In the genomic region with DNA sequence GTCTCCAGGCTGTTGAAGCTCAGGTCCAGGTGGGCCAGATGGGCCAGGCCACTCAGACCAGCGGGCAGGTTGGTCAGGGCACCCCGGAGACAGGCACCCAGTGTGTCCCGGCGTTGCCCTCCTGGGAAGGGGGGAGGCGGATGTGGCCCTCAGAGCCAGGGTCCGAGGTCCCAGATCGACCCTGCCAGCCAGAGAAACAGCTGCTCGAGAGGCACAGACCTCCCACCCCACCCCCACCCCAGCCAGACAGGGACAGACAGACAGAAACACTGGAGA, we compare ENCODE assay signal across 17 cellular contexts. TPM values are rescaled to one million over a fixed set of nuclear protein-coding genes. Genes with fewer than 3 reads are reported as not detected.
A peak's percentile ranks its signal among the peaks of the same experiment; 100 is the strongest.
DNase-seq lines count a peak whose midpoint lies in the region; ATAC-seq, FAIRE-seq and TF ChIP-seq lines count a peak whose summit lies in the region.
"Had no signal": no experiment of that assay in that cellular context is flagged by ENCODE, and none has a peak within 500 bp of the region (broad histone marks: within the 10 kb centered on the region; RNA-seq: fewer than 3 reads in every experiment).

No MANE protein-coding gene starts in this region.

- no peaks in the 10 kb centered on the region for H3K9me2 ChIP-seq in MM.1S (replicated peaks; ENCODE audit: insufficient read depth, low read length)

- no peak overlapping the region for H2BK12ac ChIP-seq in trophoblast cell (ENCODE audit: low read length)

- no peak overlapping the region for H3K18ac ChIP-seq in trophoblast cell (ENCODE audit: low read length)

- in situ Hi-C loops in GM12878 (cut with MboI), result loop anchor here (25.0 kb wide), 1 partner anchor 1584 kb away; a partner anchor contains a TSS

- peak overlapping the region; percentile 87 for H4K91ac ChIP-seq in trophoblast cell (ENCODE audit: low read depth, low read length)

- H3K79me2 ChIP-seq in MM.1S (ENCODE audit: low read length), result peaks cover 36% of the 10 kb centered on the region
- H3K79me2 ChIP-seq in GM12878 (ENCODE audit: control insufficient read depth, insufficient read depth, low read length), result peaks cover 13% of the 10 kb centered on the region
- peaks cover 6% of the 10 kb centered on the region for H3K79me2 ChIP-seq in trophoblast cell (ENCODE audit: control insufficient read depth, insufficient read depth, low read length, poor library complexity)

- H2AFZ ChIP-seq in MM.1S (ENCODE audit: low read length), result no peak overlapping the region
- no peak overlapping the region for H2AFZ ChIP-seq in GM12878 (ENCODE audit: control insufficient read depth, low read depth, low read length)
- no peak overlapping the region for H2AFZ ChIP-seq in trophoblast cell (ENCODE audit: insufficient read depth, low read length, poor library complexity)

- H3K4me3 Mint-ChIP-seq in activated T-cell treated with anti-CD3 and anti-CD28 coated beads, Interleukin-2, amount 50 U/mL, for 24 hours, result peak overlapping the region; percentile 84

- H3K79me1 ChIP-seq in trophoblast cell (ENCODE audit: low read length), result peaks cover 15% of the 10 kb centered on the region

- POLR2A ChIA-PET in GM12878 (lab: Charles Lee), result interaction anchor here (2.7 kb wide), 1 partner anchor 16 kb away, joined by 9 read pairs; a partner anchor contains a TSS

- no peak overlapping the region for H3K9ac ChIP-seq in MM.1S (ENCODE audit: low read length)
- H3K9ac ChIP-seq in GM12878 (ENCODE audit: control insufficient read depth, insufficient read depth, low read length), result peak overlapping the region; percentile 90; the same call in 1 of the 2 replicates
- no peak overlapping the region for H3K9ac ChIP-seq in trophoblast cell (ENCODE audit: low read length)
- no peak overlapping the region for H3K9ac ChIP-seq in colonic mucosa (ENCODE audit: low read depth in 2 of 2, low read length in 2 of 2)

- no peak overlapping the region for H4K8ac ChIP-seq in trophoblast cell (ENCODE audit: low read depth, low read length)

- CTCF ChIA-PET in GM12878 (lab: Yijun Ruan, JAX), result no interaction called here

- no peaks in the 10 kb centered on the region for H3K36me3 ChIP-seq in MM.1S (replicated peaks; ENCODE audit: insufficient read depth, low read length)
- peaks cover 0 to 10% of the 10 kb centered on the region in 2 experiments; a peak in 2 of 4 replicates for H3K36me3 ChIP-seq in GM12878 (ENCODE audit: control insufficient read depth in 2 of 2, insufficient read depth in 2 of 2, low read length in 1 of 2)
- H3K36me3 ChIP-seq in trophoblast cell (ENCODE audit: control insufficient read depth in 1 of 2, insufficient read depth in 2 of 2, low read length in 2 of 2), result peaks cover 42 to 45% of the 10 kb centered on the region in 2 experiments
- no peaks in the 10 kb centered on the region for H3K36me3 ChIP-seq in colonic mucosa
- H3K36me3 ChIP-seq: pancreas had no signal

- H4K20me1 ChIP-seq in MM.1S (ENCODE audit: insufficient read depth, low read length) (no peaks in the 10 kb centered on the region), GM12878 (ENCODE audit: control insufficient read depth, insufficient read depth) (no peaks in the 10 kb centered on the region)

- peaks cover 13% of the 10 kb centered on the region for H3F3A ChIP-seq in MM.1S (ENCODE audit: insufficient read depth, low read length)

- WGBS in GM12878 (ENCODE audit: insufficient coverage, insufficient replicate concordance, low lambda C conversion rate, missing lambda C conversion rate), result 92% methylated on average over 8 of the region's 8 CpGs
- WGBS in trophoblast cell (ENCODE audit: extremely low coverage, insufficient coverage, insufficient read length), result no CpG with 5 or more reads among the region's 8 CpGs

- DNase-seq in activated T-cell treated with anti-CD3 and anti-CD28 coated beads, Interleukin-2, amount 50 U/mL, for 24 hours, result no peak
- DNase-seq in activated T-cell treated with anti-CD3 and anti-CD28 coated beads for 4 hours (no peak), MM.1S (no peak), GM12878 (ENCODE audit: low read depth, low spot score) (no peak), trophoblast cell (no peak), colonic mucosa (no peak)
- DNase-seq: AML-193; KBM-7; NCI-H187 treated with DMSO at 0.1 percent for 48 hours; stimulated activated CD4-positive, alpha-beta T cell treated with anti-CD3 and anti-CD28 coated beads, Interleukin-15, amount 100 ng/mL, for 24 hours had no signal

- H3K9me3 ChIP-seq in MM.1S (replicated peaks; ENCODE audit: insufficient read depth, low read length) (no peaks in the 10 kb centered on the region), GM12878 (replicated peaks; ENCODE audit: control insufficient read depth, insufficient read depth, low read length) (no peaks in the 10 kb centered on the region), trophoblast cell (ENCODE audit: insufficient read depth, low read depth, low read length) (peaks cover 5% of the 10 kb centered on the region), colonic mucosa (no peaks in the 10 kb centered on the region)
- H3K9me3 ChIP-seq: pancreas had no signal

- H2BK120ac ChIP-seq in trophoblast cell (ENCODE audit: insufficient read depth, low read length, poor library complexity), result no peak overlapping the region

- no peak for TF ChIP-seq EP300 in GM12878 (IDR thresholded peaks at IDR 0.05; ENCODE audit: borderline replicate concordance in 1 of 2, control insufficient read depth in 1 of 2, low read depth in 2 of 2, low read length in 2 of 2)

- H3K27me3 ChIP-seq in MM.1S (replicated peaks; ENCODE audit: insufficient read depth, low read length), result no peaks in the 10 kb centered on the region
- H3K27me3 ChIP-seq in GM12878 (replicated peaks in 1 of 2; ENCODE audit: control insufficient read depth in 2 of 2, insufficient read depth in 2 of 2, low read length in 1 of 2), result no peaks in the 10 kb centered on the region
- H3K27me3 ChIP-seq in trophoblast cell (ENCODE audit: insufficient read depth, low read length), result no peaks in the 10 kb centered on the region
- H3K27me3 ChIP-seq in colonic mucosa, result no peaks in the 10 kb centered on the region
- H3K27me3 ChIP-seq: pancreas had no signal

- intact Hi-C loops in GM12878 (cut with micrococcal nuclease; ENCODE audit: unreplicated experiment) (no loop called here), colonic mucosa (cut with DNase I) (no loop called here)

- BruUV-seq in GM12878 (replicated peaks; lab: Mats Ljungman, UMichigan), result no TSS peak

- SMC1A ChIA-PET in GM12878 (lab: Charles Lee; ENCODE audit: uncharacterized antibody, unreplicated experiment), result no interaction called here

- no peaks in the 10 kb centered on the region for H3K27me3 Mint-ChIP-seq in activated T-cell treated with anti-CD3 and anti-CD28 coated beads, Interleukin-2, amount 50 U/mL, for 24 hours

- RAD21 ChIA-PET in GM12878 (lab: Charles Lee; ENCODE audit: unreplicated experiment), result no interaction called here

- H4K12ac ChIP-seq in trophoblast cell (ENCODE audit: low read depth, low read length), result no peak overlapping the region

- H3K27ac Mint-ChIP-seq in activated T-cell treated with anti-CD3 and anti-CD28 coated beads, Interleukin-2, amount 50 U/mL, for 24 hours, result no peak overlapping the region

- no peak overlapping the region for H2BK5ac ChIP-seq in trophoblast cell (ENCODE audit: low read depth, low read length, poor library complexity)

- no peak for TF ChIP-seq RAD21 in GM12878 (IDR thresholded peaks at IDR 0.05; ENCODE audit: insufficient read depth, low read depth, low read length)

- H3K4me3 ChIP-seq in MM.1S (ENCODE audit: low read length) (peak overlapping the region; percentile 95; the same call in 1 of the 2 replicates), GM12878 (no peak overlapping the region; the same call in 1 of the 2 replicates), trophoblast cell (ENCODE audit: low read depth, low read length) (no peak overlapping the region), colonic mucosa (no peak overlapping the region)
- H3K4me3 ChIP-seq: lung, pancreas had no signal

- H3K4me1 Mint-ChIP-seq in activated T-cell treated with anti-CD3 and anti-CD28 coated beads, Interleukin-2, amount 50 U/mL, for 24 hours (ENCODE audit: low read depth), result peaks cover 22% of the 10 kb centered on the region

- H3K4me1 ChIP-seq in MM.1S (ENCODE audit: low read length) (peaks cover 6% of the 10 kb centered on the region; the same call in 1 of the 2 replicates), GM12878 (ENCODE audit: control insufficient read depth, insufficient read depth, low read length) (peaks cover 12% of the 10 kb centered on the region), trophoblast cell (ENCODE audit: control insufficient read depth in 1 of 2, insufficient read depth in 2 of 2, low read length in 2 of 2) (peaks cover 16 to 17% of the 10 kb centered on the region in 2 experiments), colonic mucosa (peaks cover 17% of the 10 kb centered on the region)

- H3K36me3 Mint-ChIP-seq in activated T-cell treated with anti-CD3 and anti-CD28 coated beads, Interleukin-2, amount 50 U/mL, for 24 hours (ENCODE audit: low read depth), result peaks cover 45% of the 10 kb centered on the region

- no peak overlapping the region for H3K27ac ChIP-seq in MM.1S (ENCODE audit: low read length)
- no peak overlapping the region for H3K27ac ChIP-seq in GM12878 (ENCODE audit: control insufficient read depth, insufficient read depth)
- no peak overlapping the region for H3K27ac ChIP-seq in trophoblast cell (ENCODE audit: low read depth, low read length)
- no peak overlapping the region for H3K27ac ChIP-seq in colonic mucosa
- H3K27ac ChIP-seq: pancreas had no signal

- H2AK5ac ChIP-seq in trophoblast cell (ENCODE audit: low read length), result no peak overlapping the region

- no peak overlapping the region for H3K23ac ChIP-seq in trophoblast cell (ENCODE audit: low read length)

- H3K4me2 ChIP-seq in MM.1S (ENCODE audit: low read depth, low read length) (peak overlapping the region; percentile 98; the same call in 1 of the 2 replicates), GM12878 (ENCODE audit: control insufficient read depth, insufficient read depth) (peak overlapping the region; percentile 95), trophoblast cell (ENCODE audit: low read length) (no peak overlapping the region)

- H3K4ac ChIP-seq in trophoblast cell (ENCODE audit: low read depth, low read length), result no peak overlapping the region

- TF ChIP-seq CTCF in MM.1S (IDR thresholded peaks at IDR 0.05; ENCODE audit: low read length) (no peak), GM12878 (IDR thresholded peaks at IDR 0.05 in 2 of 3, conservative IDR thresholded peaks at IDR 0.05 in 1 of 3; ENCODE audit: control insufficient read depth in 2 of 3, extremely low read depth in 1 of 3, insufficient read depth in 1 of 3, low read depth in 3 of 3, low read length in 3 of 3) (no peak), colonic mucosa (IDR thresholded peaks at IDR 0.05) (no peak)

- H3K14ac ChIP-seq in trophoblast cell (ENCODE audit: low read length), result no peak overlapping the region

- no peak for FAIRE-seq in GM12878 (lab: Jason Lieb, UNC)
- FAIRE-seq: G401.6, pancreas had no signal

- no peaks in the 10 kb centered on the region for H3K9me3 Mint-ChIP-seq in activated T-cell treated with anti-CD3 and anti-CD28 coated beads, Interleukin-2, amount 50 U/mL, for 24 hours

- no peak for TF ChIP-seq POLR2A in GM12878 (IDR thresholded peaks at IDR 0.05; ENCODE audit: low read depth, low read length)

- no peak for ATAC-seq in GM12878
- ATAC-seq in HG03354 (IDR thresholded peaks at IDR 0.05; ENCODE audit: poor library complexity, severe bottlenecking, unreplicated experiment), result no peak
- no peak for ATAC-seq in HG02981 (IDR thresholded peaks at IDR 0.05; ENCODE audit: unreplicated experiment)
- ATAC-seq: activated CD4-positive, CD25-positive, alpha-beta regulatory T cell treated with anti-CD3 and anti-CD28 coated beads, Interleukin-2, amount 50 U/mL, for 24 hours; pancreas had no signal

RNA-seq across cellular contexts. Expression of a gene that starts 1.6 kb away (rescaled TPM):
- 27.7 and 33.8 TPM in 2 replicates for total RNA-seq in GM12878 (2013; cell fraction: nucleolus; rRNA removed)
- total RNA-seq in GM12878 (2014; rRNA removed) (15.6 and 19.1 TPM in 2 replicates), GM12878 (2014; rRNA removed; fragmentation: Illumina TruSeq; extraction: Trizol) (3.8 and 4.0 TPM in 2 replicates), GM12878 (2021) (33.7 and 42.0 TPM in 2 replicates), colonic mucosa (10 to 100 TPM; 17.7 to 47.5 TPM)
- 5.8 TPM for polyA plus RNA-seq in GM12878 (2011; ENCODE audit: low read depth)
- polyA plus RNA-seq in GM12878 (2011; rRNA removed) (2.8 and 8.0 TPM in 2 replicates), GM12878 (2014; fragmentation: Illumina TruSeq; extraction: Trizol) (0.54 and 2.1 TPM in 2 replicates), GM12878 (2014; fragmentation: Nextera tagmentation; extraction: Ambion mirVana) (under 1 TPM; 0.11 to 0.84 TPM), GM12878 (2014; rRNA removed) (52.2 and 64.4 TPM in 2 replicates), GM12878 (2016; fragmentation: Nextera tagmentation; extraction: Ambion mirVana) (10 to 100 TPM; 52.6 to 53.6 TPM)
- 15.9 and 28.4 TPM in 2 replicates for polyA plus RNA-seq in GM12878 (2011; cell fraction: cytosol; rRNA removed)
- polyA plus RNA-seq in GM12878 (2011; cell fraction: nucleus; rRNA removed), result 277 and 344 TPM in 2 replicates
- polyA plus RNA-seq in GM12878 (2012), result 23.5 and 27.2 TPM in 2 replicates
- polyA minus RNA-seq in GM12878 (2011; rRNA and poly(A)+ RNA removed), result 3.9 and 12.7 TPM in 2 replicates
- 7.5 and 9.9 TPM in 2 replicates for polyA minus RNA-seq in GM12878 (2011; cell fraction: cytosol; rRNA and poly(A)+ RNA removed)
- 30.1 and 49.1 TPM in 2 replicates for polyA minus RNA-seq in GM12878 (2011; cell fraction: nucleus; rRNA and poly(A)+ RNA removed)
- 27.8 and 28.7 TPM in 2 replicates for polyA plus RNA-seq in trophoblast cell (2013)

RNA-seq across cellular contexts. Expression of a gene that starts 5.3 kb away (rescaled TPM):
- 16.7 and 17.1 TPM in 2 replicates for total RNA-seq in GM12878 (2013; cell fraction: nucleolus; rRNA removed)
- total RNA-seq in GM12878 (2014; rRNA removed), result 7.5 and 8.3 TPM in 2 replicates
- 3.6 and 3.9 TPM in 2 replicates for total RNA-seq in GM12878 (2014; rRNA removed; fragmentation: Illumina TruSeq; extraction: Trizol)
- total RNA-seq in GM12878 (2021), result 22.8 and 27.0 TPM in 2 replicates
- polyA plus RNA-seq in GM12878 (2011; ENCODE audit: low read depth), result 2.6 TPM
- polyA plus RNA-seq in GM12878 (2011; rRNA removed), result 2.9 and 8.0 TPM in 2 replicates
- polyA plus RNA-seq in GM12878 (2011; cell fraction: cytosol; rRNA removed), result 5.8 and 10.9 TPM in 2 replicates
- polyA plus RNA-seq in GM12878 (2011; cell fraction: nucleus; rRNA removed), result 86.1 and 121 TPM in 2 replicates
- 13.0 and 13.2 TPM in 2 replicates for polyA plus RNA-seq in GM12878 (2012)
- 0.68 and 3.3 TPM in 2 replicates for polyA plus RNA-seq in GM12878 (2014; fragmentation: Illumina TruSeq; extraction: Trizol)
- under 1 TPM; 0.27 to 0.46 TPM for polyA plus RNA-seq in GM12878 (2014; fragmentation: Nextera tagmentation; extraction: Ambion mirVana)
- 14.8 and 21.1 TPM in 2 replicates for polyA plus RNA-seq in GM12878 (2014; rRNA removed)
- polyA plus RNA-seq in GM12878 (2016; fragmentation: Nextera tagmentation; extraction: Ambion mirVana), result 10 to 100 TPM; 14.4 to 18.4 TPM
- 10.6 and 12.7 TPM in 2 replicates for polyA minus RNA-seq in GM12878 (2011; rRNA and poly(A)+ RNA removed)
- 9.0 and 9.8 TPM in 2 replicates for polyA minus RNA-seq in GM12878 (2011; cell fraction: cytosol; rRNA and poly(A)+ RNA removed)
- polyA minus RNA-seq in GM12878 (2011; cell fraction: nucleus; rRNA and poly(A)+ RNA removed), result 16.7 and 27.7 TPM in 2 replicates
- polyA plus RNA-seq in trophoblast cell (2013), result 14.5 and 14.7 TPM in 2 replicates
- total RNA-seq in colonic mucosa, result 10 to 100 TPM; 31.8 to 37.7 TPM

RNA-seq across cellular contexts. Expression of a gene that starts 6.4 kb away (rescaled TPM):
- total RNA-seq in GM12878 (2013; cell fraction: nucleolus; rRNA removed), result 58.4 and 73.0 TPM in 2 replicates
- 1,170 and 1,176 TPM in 2 replicates for total RNA-seq in GM12878 (2014; rRNA removed)
- 1,135 and 1,241 TPM in 2 replicates for total RNA-seq in GM12878 (2014; rRNA removed; fragmentation: Illumina TruSeq; extraction: Trizol)
- 3,558 and 3,573 TPM in 2 replicates for total RNA-seq in GM12878 (2021)
- polyA plus RNA-seq in GM12878 (2011; ENCODE audit: low read depth), result 3,216 TPM
- 443 and 711 TPM in 2 replicates for polyA plus RNA-seq in GM12878 (2011; rRNA removed)
- polyA plus RNA-seq in GM12878 (2011; cell fraction: cytosol; rRNA removed), result 1,333 and 1,853 TPM in 2 replicates
- polyA plus RNA-seq in GM12878 (2011; cell fraction: nucleus; rRNA removed), result 557 and 616 TPM in 2 replicates
- polyA plus RNA-seq in GM12878 (2012), result 3,626 and 3,659 TPM in 2 replicates
- polyA plus RNA-seq in GM12878 (2014; fragmentation: Illumina TruSeq; extraction: Trizol), result 125 and 488 TPM in 2 replicates
- polyA plus RNA-seq in GM12878 (2014; fragmentation: Nextera tagmentation; extraction: Ambion mirVana), result 1,000 to 10,000 TPM; 1,446 to 3,075 TPM
- 1,595 and 1,805 TPM in 2 replicates for polyA plus RNA-seq in GM12878 (2014; rRNA removed)
- 1,000 to 10,000 TPM; 1,515 to 1,516 TPM for polyA plus RNA-seq in GM12878 (2016; fragmentation: Nextera tagmentation; extraction: Ambion mirVana)
- 655 and 1,020 TPM in 2 replicates for polyA minus RNA-seq in GM12878 (2011; rRNA and poly(A)+ RNA removed)
- 836 and 935 TPM in 2 replicates for polyA minus RNA-seq in GM12878 (2011; cell fraction: cytosol; rRNA and poly(A)+ RNA removed)
- polyA minus RNA-seq in GM12878 (2011; cell fraction: nucleus; rRNA and poly(A)+ RNA removed), result 148 and 193 TPM in 2 replicates
- 4,387 and 4,434 TPM in 2 replicates for polyA plus RNA-seq in trophoblast cell (2013)
- total RNA-seq in colonic mucosa, result 1,000 to 10,000 TPM; 2,068 to 2,303 TPM

RNA-seq across cellular contexts. Expression of a gene that starts 13.5 kb away (rescaled TPM):
- total RNA-seq in GM12878 (2013; cell fraction: nucleolus; rRNA removed), result 0.59 and 1.2 TPM in 2 replicates
- total RNA-seq in GM12878 (2014; rRNA removed), result 5.5 and 7.2 TPM in 2 replicates
- 1.3 and 2.2 TPM in 2 replicates for total RNA-seq in GM12878 (2014; rRNA removed; fragmentation: Illumina TruSeq; extraction: Trizol)
- total RNA-seq in GM12878 (2021), result 6.9 and 9.0 TPM in 2 replicates
- 0.83 TPM for polyA plus RNA-seq in GM12878 (2011; ENCODE audit: low read depth)
- 0.22 and 0.31 TPM in 2 replicates for polyA plus RNA-seq in GM12878 (2011; rRNA removed)
- polyA plus RNA-seq in GM12878 (2011; cell fraction: cytosol; rRNA removed), result 1.2 and 1.5 TPM in 2 replicates
- polyA plus RNA-seq in GM12878 (2011; cell fraction: nucleus; rRNA removed), result 1.2 and 2.8 TPM in 2 replicates
- polyA plus RNA-seq in GM12878 (2012), result 2.0 and 3.4 TPM in 2 replicates
- polyA plus RNA-seq in GM12878 (2014; fragmentation: Illumina TruSeq; extraction: Trizol), result 0.35 and 1.4 TPM in 2 replicates
- under 1 TPM in 1 of 2 experiments, not detected in 1; 0.55 TPM for polyA plus RNA-seq in GM12878 (2014; fragmentation: Nextera tagmentation; extraction: Ambion mirVana)
- 7.3 and 10.1 TPM in 2 replicates for polyA plus RNA-seq in GM12878 (2014; rRNA removed)
- polyA plus RNA-seq in GM12878 (2016; fragmentation: Nextera tagmentation; extraction: Ambion mirVana), result 10 to 100 TPM; 12.7 to 13.6 TPM
- 0.21 TPM in 1 of 2 replicates, not detected in the other for polyA minus RNA-seq in GM12878 (2011; rRNA and poly(A)+ RNA removed)
- polyA minus RNA-seq in GM12878 (2011; cell fraction: cytosol; rRNA and poly(A)+ RNA removed), result 0.67 and 1.4 TPM in 2 replicates
- polyA minus RNA-seq in GM12878 (2011; cell fraction: nucleus; rRNA and poly(A)+ RNA removed), result 0.36 and 0.77 TPM in 2 replicates
- not detected in 2 replicates for polyA plus RNA-seq in trophoblast cell (2013)
- under 1 TPM; 0.35 to 0.40 TPM for total RNA-seq in colonic mucosa
- total RNA-seq: urinary bladder had no signal

RNA-seq across cellular contexts. Expression of a gene that starts 15.3 kb away (rescaled TPM):
- total RNA-seq in GM12878 (2013; cell fraction: nucleolus; rRNA removed), result 29.4 and 31.7 TPM in 2 replicates
- total RNA-seq in GM12878 (2014; rRNA removed) (9.3 and 9.8 TPM in 2 replicates), GM12878 (2014; rRNA removed; fragmentation: Illumina TruSeq; extraction: Trizol) (2.5 and 4.2 TPM in 2 replicates), GM12878 (2021) (33.4 and 34.0 TPM in 2 replicates), colonic mucosa (100 to 1,000 TPM; 139 to 155 TPM)
- 10.9 TPM for polyA plus RNA-seq in GM12878 (2011; ENCODE audit: low read depth)
- polyA plus RNA-seq in GM12878 (2011; rRNA removed) (1.7 and 5.1 TPM in 2 replicates), GM12878 (2014; fragmentation: Illumina TruSeq; extraction: Trizol) (1.5 and 6.4 TPM in 2 replicates), GM12878 (2014; fragmentation: Nextera tagmentation; extraction: Ambion mirVana) (under 1 TPM; 0.19 to 0.62 TPM), GM12878 (2014; rRNA removed) (18.3 and 26.5 TPM in 2 replicates), GM12878 (2016; fragmentation: Nextera tagmentation; extraction: Ambion mirVana) (10 to 100 TPM; 15.5 to 16.1 TPM)
- 6.0 and 8.6 TPM in 2 replicates for polyA plus RNA-seq in GM12878 (2011; cell fraction: cytosol; rRNA removed)
- polyA plus RNA-seq in GM12878 (2011; cell fraction: nucleus; rRNA removed), result 225 and 234 TPM in 2 replicates
- 29.5 and 33.5 TPM in 2 replicates for polyA plus RNA-seq in GM12878 (2012)
- polyA minus RNA-seq in GM12878 (2011; rRNA and poly(A)+ RNA removed), result 9.9 and 21.7 TPM in 2 replicates
- polyA minus RNA-seq in GM12878 (2011; cell fraction: cytosol; rRNA and poly(A)+ RNA removed), result 7.4 and 10.4 TPM in 2 replicates
- 51.3 and 63.1 TPM in 2 replicates for polyA minus RNA-seq in GM12878 (2011; cell fraction: nucleus; rRNA and poly(A)+ RNA removed)
- polyA plus RNA-seq in trophoblast cell (2013), result 56.3 and 56.7 TPM in 2 replicates
